3 cellular contexts compared by ENCODE assay signal in the genomic region with DNA sequence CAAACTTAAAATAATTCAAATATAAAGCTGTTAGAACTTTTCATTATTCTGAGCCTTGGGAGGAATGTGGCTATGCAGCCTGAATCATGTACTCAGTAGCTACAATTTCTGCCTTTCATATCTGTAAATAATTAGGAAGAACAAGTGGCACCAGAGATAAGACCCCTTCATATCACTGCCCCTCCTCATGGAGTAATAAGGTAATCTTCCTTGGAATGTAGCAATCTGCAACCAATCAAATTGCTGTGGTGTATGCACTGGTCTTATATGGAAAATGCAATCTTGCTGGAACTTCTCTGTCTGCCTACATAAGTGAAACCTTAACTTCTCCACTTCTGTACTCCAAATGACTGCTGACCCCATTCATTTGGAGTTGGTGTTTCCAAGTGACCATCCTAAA.
"Had no signal": no experiment of that assay in that cellular context is flagged by ENCODE, and none has a peak within 500 bp of the region (broad histone marks: within the 10 kb centered on the region; RNA-seq: fewer than 3 reads in every experiment).

No MANE protein-coding gene starts in this region.

- DNase-seq: H9, HCEC 1CT had no signal

- H3K4me2 ChIP-seq: GM23338 had no signal

- ATAC-seq: GM23338 had no signal

- H3K4me3 ChIP-seq: GM23338 had no signal
